ENCODE assay signal across 23 cellular contexts in genomic region chr11:116371146-116371545, GRCh38.
DNase-seq lines count a peak whose midpoint lies in the region; ATAC-seq and TF ChIP-seq lines count a peak whose summit lies in the region.
"Had no signal": no experiment of that assay in that cellular context is flagged by ENCODE, and none has a peak within 500 bp of the region (broad histone marks: within the 10 kb centered on the region; RNA-seq: fewer than 3 reads in every experiment).

No MANE protein-coding gene starts in this region.

- no peak overlapping the region for H3K4me3 Mint-ChIP-seq in brain
- H3K4me3 Mint-ChIP-seq: CD4-positive, alpha-beta memory T cell; T-helper 1 cell treated with Interleukin-12 subunit alpha and Interleukin-12 subunit beta and Interleukin-4 antibody, amounts not matched to agents 30 μg/mL and 1 μg/mL, for 36 hours had no signal

- H3K27me3 Mint-ChIP-seq in brain = peaks cover 4% of the 10 kb centered on the region

- H3K36me3 Mint-ChIP-seq in brain = no peaks in the 10 kb centered on the region
- no peaks in the 10 kb centered on the region for H3K36me3 Mint-ChIP-seq in activated naive CD4-positive, alpha-beta T cell treated with anti-CD3 and anti-CD28 coated beads, Interleukin-2, amount 50 U/mL, for 72 hours
- H3K36me3 Mint-ChIP-seq: CD4-positive, alpha-beta memory T cell had no signal

- H3K27ac ChIP-seq in foreskin keratinocyte = no peak overlapping the region
- H3K27ac ChIP-seq: 22Rv1; BLaER1 treated with 17β-estradiol and CSF1 and Interleukin-3, amounts not matched to agents 10 nM and 100 nM; KMS-11; SJSA1 had no signal

- H3K4me1 ChIP-seq in foreskin keratinocyte = peaks cover 32% of the 10 kb centered on the region
- H3K4me1 ChIP-seq: BLaER1 treated with 17β-estradiol and CSF1 and Interleukin-3, amounts not matched to agents 10 nM and 100 nM; SJSA1 had no signal

- TF ChIP-seq CTCF in brain (conservative IDR thresholded peaks at IDR 0.05) (no peak), foreskin keratinocyte (conservative IDR thresholded peaks at IDR 0.05) (no peak)

- H3K27ac Mint-ChIP-seq in brain = peak overlapping the region in 3 of 5 experiments; percentile 41 to 74 (median 55)
- no peak overlapping the region for H3K27ac Mint-ChIP-seq in activated naive CD4-positive, alpha-beta T cell treated with anti-CD3 and anti-CD28 coated beads, Interleukin-2, amount 50 U/mL, for 72 hours
- H3K27ac Mint-ChIP-seq: CD4-positive, alpha-beta memory T cell; T-helper 1 cell treated with Interleukin-12 subunit alpha and Interleukin-12 subunit beta and Interleukin-4 antibody, amounts not matched to agents 30 μg/mL and 1 μg/mL, for 36 hours had no signal

- peaks cover 66% of the 10 kb centered on the region for H3K4me1 Mint-ChIP-seq in brain
- H3K4me1 Mint-ChIP-seq: CD4-positive, alpha-beta memory T cell had no signal

- ATAC-seq in foreskin keratinocyte = no peak
- ATAC-seq in activated naive CD4-positive, alpha-beta T cell treated with anti-CD3 and anti-CD28 coated beads, Interleukin-2, amount 50 U/mL, for 72 hours = no peak
- ATAC-seq: HCT116, Right ventricle myocardium inferior had no signal

- H3K9me3 Mint-ChIP-seq in brain = no peaks in the 10 kb centered on the region
- H3K9me3 Mint-ChIP-seq in activated naive CD4-positive, alpha-beta T cell treated with anti-CD3 and anti-CD28 coated beads, Interleukin-2, amount 50 U/mL, for 72 hours = peaks cover 0 to 7% of the 10 kb centered on the region in 2 donors
- H3K9me3 Mint-ChIP-seq: T-helper 1 cell treated with Interleukin-12 subunit alpha and Interleukin-12 subunit beta and Interleukin-4 antibody, amounts not matched to agents 30 μg/mL and 1 μg/mL, for 36 hours had no signal

- no peaks in the 10 kb centered on the region for H3K27me3 ChIP-seq in foreskin keratinocyte
- H3K27me3 ChIP-seq: BLaER1 treated with 17β-estradiol and CSF1 and Interleukin-3, amounts not matched to agents 10 nM and 100 nM; SJSA1 had no signal

- DNase-seq in NCI-H1105 treated with DMSO at 0.1 percent for 48 hours (lab: John Stamatoyannopoulos, UW) = peak; percentile 33
- no peak for DNase-seq in NCI-H1105 (lab: John Stamatoyannopoulos, UW)
- peak; percentile 53 for DNase-seq in NCI-H1092 (lab: John Stamatoyannopoulos, UW)
- DNase-seq in NCI-H69 (lab: John Stamatoyannopoulos, UW) = peak; percentile 92
- no peak for DNase-seq in T-helper 9 cell
- DNase-seq in foreskin keratinocyte = no peak
- DNase-seq in activated naive CD4-positive, alpha-beta T cell treated with anti-CD3 and anti-CD28 coated beads, Interleukin-2, amount 50 U/mL, for 72 hours (ENCODE audit: low spot score in 2 of 2) = no peak
- DNase-seq: ACHN; CD4-positive, alpha-beta memory T cell; GDM1; IMR-90; NCI-H1436; NCI-H2107; NCI-H446 treated with DMSO at 0.1 percent for 48 hours; NCI-H748 treated with DMSO at 0.1 percent for 48 hours had no signal

Comparison
In these comparisons a context has a peak if more than half of its experiments do, and no peak if none do; other contexts are left out.
1. DNase-seq: peak in NCI-H1105 treated with DMSO at 0.1 percent for 48 hours (single experiment), NCI-H1092 (single experiment) and NCI-H69 (single experiment); none in NCI-H1105 (single experiment), T-helper 9 cell (single experiment), foreskin keratinocyte (0 of 2) and activated naive CD4-positive, alpha-beta T cell treated with anti-CD3 and anti-CD28 coated beads, Interleukin-2, amount 50 U/mL, for 72 hours (0 of 2).
2. H3K27ac Mint-ChIP-seq: peak in brain (3 of 5); none in activated naive CD4-positive, alpha-beta T cell treated with anti-CD3 and anti-CD28 coated beads, Interleukin-2, amount 50 U/mL, for 72 hours (0 of 2).